ENCODE assay signal across 14 cellular contexts in genomic region chrX:66833426-66833825, GRCh38.
DNase-seq lines count a peak whose midpoint lies in the region; ATAC-seq and TF ChIP-seq lines count a peak whose summit lies in the region.
"Had no signal": no experiment of that assay in that cellular context is flagged by ENCODE, and none has a peak within 500 bp of the region (broad histone marks: within the 10 kb centered on the region; RNA-seq: fewer than 3 reads in every experiment).

No MANE protein-coding gene starts in this region.

- H3K27ac Mint-ChIP-seq in activated CD8-positive, alpha-beta T cell treated with anti-CD3 and anti-CD28 coated beads for 36 hours: no peak overlapping the region
- H3K27ac Mint-ChIP-seq in activated CD8-positive, alpha-beta T cell treated with anti-CD3 and anti-CD28 coated beads, Interleukin-2, amount 10 ng/mL, durations not matched to agents 7 days and 5 days: no peak overlapping the region
- no peak overlapping the region for H3K27ac Mint-ChIP-seq in stimulated activated effector memory CD8-positive, alpha-beta T cell treated with anti-CD3 and anti-CD28 coated beads, Interleukin-12 subunit alpha, Interleukin-12 subunit beta, amount 100 ng/mL, for 72 hours
- H3K27ac Mint-ChIP-seq: memory B cell; stimulated activated naive CD8-positive, alpha-beta T cell treated with anti-CD3 and anti-CD28 coated beads, Interleukin-15, Interleukin-2, amounts not matched to agents 100 ng/mL and 50 ng/mL, for 24 hours had no signal

- CTCF ChIA-PET in activated CD8-positive, alpha-beta T cell treated with anti-CD3 and anti-CD28 coated beads for 36 hours (lab: Charles Lee): no interaction called here
- CTCF ChIA-PET in activated CD8-positive, alpha-beta T cell treated with anti-CD3 and anti-CD28 coated beads, Interleukin-2, amount 10 ng/mL, durations not matched to agents 7 days and 5 days (lab: Charles Lee): no interaction called here

- no peak overlapping the region for H3K4me3 ChIP-seq in heart left ventricle
- no peak overlapping the region for H3K4me3 ChIP-seq in sigmoid colon
- H3K4me3 ChIP-seq: A549, hepatocyte, SJCRH30 had no signal

- H3K36me3 Mint-ChIP-seq in activated CD8-positive, alpha-beta T cell treated with anti-CD3 and anti-CD28 coated beads for 36 hours (ENCODE audit: low read depth): no peaks in the 10 kb centered on the region
- H3K36me3 Mint-ChIP-seq in activated CD8-positive, alpha-beta T cell treated with anti-CD3 and anti-CD28 coated beads, Interleukin-2, amount 10 ng/mL, durations not matched to agents 7 days and 5 days (ENCODE audit: low read depth): no peaks in the 10 kb centered on the region
- H3K36me3 Mint-ChIP-seq in stimulated activated effector memory CD8-positive, alpha-beta T cell treated with anti-CD3 and anti-CD28 coated beads, Interleukin-12 subunit alpha, Interleukin-12 subunit beta, amount 100 ng/mL, for 72 hours: no peaks in the 10 kb centered on the region
- H3K36me3 Mint-ChIP-seq: memory B cell had no signal

- no peak for TF ChIP-seq EP300 in sigmoid colon (IDR thresholded peaks at IDR 0.05)

- POLR2A ChIA-PET in activated CD8-positive, alpha-beta T cell treated with anti-CD3 and anti-CD28 coated beads for 36 hours (lab: Charles Lee): no interaction called here
- POLR2A ChIA-PET in activated CD8-positive, alpha-beta T cell treated with anti-CD3 and anti-CD28 coated beads, Interleukin-2, amount 10 ng/mL, durations not matched to agents 7 days and 5 days (lab: Charles Lee): no interaction called here

- no peaks in the 10 kb centered on the region for H3K27me3 Mint-ChIP-seq in activated CD8-positive, alpha-beta T cell treated with anti-CD3 and anti-CD28 coated beads for 36 hours
- H3K27me3 Mint-ChIP-seq in activated CD8-positive, alpha-beta T cell treated with anti-CD3 and anti-CD28 coated beads, Interleukin-2, amount 10 ng/mL, durations not matched to agents 7 days and 5 days (ENCODE audit: low read depth): no peaks in the 10 kb centered on the region
- H3K27me3 Mint-ChIP-seq: memory B cell; stimulated activated naive CD8-positive, alpha-beta T cell treated with anti-CD3 and anti-CD28 coated beads, Interleukin-15, Interleukin-2, amounts not matched to agents 100 ng/mL and 50 ng/mL, for 24 hours had no signal

- no peak for TF ChIP-seq CTCF in activated CD8-positive, alpha-beta T cell treated with anti-CD3 and anti-CD28 coated beads for 36 hours (IDR thresholded peaks at IDR 0.05)
- TF ChIP-seq CTCF in heart left ventricle (IDR thresholded peaks at IDR 0.05): no peak
- TF ChIP-seq CTCF in sigmoid colon (IDR thresholded peaks at IDR 0.05): no peak

- 36 to 65% (median 55%) methylated on average over 1 of the region's 1 CpG for WGBS in heart left ventricle, 4 donors
- WGBS in sigmoid colon, 2 donors: 83 to 86% methylated on average over 1 of the region's 1 CpG

- ATAC-seq in activated CD8-positive, alpha-beta T cell treated with anti-CD3 and anti-CD28 coated beads for 36 hours: peak; percentile 20
- no peak for ATAC-seq in activated CD8-positive, alpha-beta T cell treated with anti-CD3 and anti-CD28 coated beads, Interleukin-2, amount 10 ng/mL, durations not matched to agents 7 days and 5 days
- peak; percentile 98 for ATAC-seq in GM21576 (IDR thresholded peaks at IDR 0.05; ENCODE audit: unreplicated experiment)
- ATAC-seq in HG03097 (IDR thresholded peaks at IDR 0.05; ENCODE audit: low FRiP score, unreplicated experiment): peak; percentile 97
- ATAC-seq in stimulated activated effector memory CD8-positive, alpha-beta T cell treated with anti-CD3 and anti-CD28 coated beads, Interleukin-12 subunit alpha, Interleukin-12 subunit beta, amount 100 ng/mL, for 72 hours: peak; percentile 70
- no peak for ATAC-seq in heart left ventricle
- ATAC-seq: A549 had no signal

- no peaks in the 10 kb centered on the region for H3K4me1 Mint-ChIP-seq in activated CD8-positive, alpha-beta T cell treated with anti-CD3 and anti-CD28 coated beads for 36 hours (ENCODE audit: low read depth)
- peaks cover 1% of the 10 kb centered on the region for H3K4me1 Mint-ChIP-seq in activated CD8-positive, alpha-beta T cell treated with anti-CD3 and anti-CD28 coated beads, Interleukin-2, amount 10 ng/mL, durations not matched to agents 7 days and 5 days (ENCODE audit: low read depth)
- no peaks in the 10 kb centered on the region for H3K4me1 Mint-ChIP-seq in stimulated activated effector memory CD8-positive, alpha-beta T cell treated with anti-CD3 and anti-CD28 coated beads, Interleukin-12 subunit alpha, Interleukin-12 subunit beta, amount 100 ng/mL, for 72 hours
- H3K4me1 Mint-ChIP-seq: memory B cell had no signal

- intact Hi-C loops in activated CD8-positive, alpha-beta T cell treated with anti-CD3 and anti-CD28 coated beads for 36 hours (cut with micrococcal nuclease): no loop called here
- intact Hi-C loops in heart left ventricle (cut with DNase I): loop anchor here in 1 of 10 donors (10.0 kb wide), 1 partner anchor 61 kb away; no protein-coding TSS in a partner anchor
- intact Hi-C loops in sigmoid colon (cut with DNase I): no loop called here

- DNase-seq in activated CD8-positive, alpha-beta T cell treated with anti-CD3 and anti-CD28 coated beads for 36 hours: peak; percentile 2
- no peak for DNase-seq in activated CD8-positive, alpha-beta T cell treated with anti-CD3 and anti-CD28 coated beads, Interleukin-2, amount 10 ng/mL, durations not matched to agents 7 days and 5 days
- no peak for DNase-seq in stimulated activated effector memory CD8-positive, alpha-beta T cell treated with anti-CD3 and anti-CD28 coated beads, Interleukin-12 subunit alpha, Interleukin-12 subunit beta, amount 100 ng/mL, for 72 hours (ENCODE audit: low spot score in 2 of 2)
- no peak for DNase-seq in heart left ventricle
- DNase-seq in SKM-1 treated with dmso at 0.1 percent for 144 hours (lab: John Stamatoyannopoulos, UW; ENCODE audit: unreplicated experiment): no peak
- no peak for DNase-seq in sigmoid colon
- DNase-seq: SJCRH30, WERI-Rb-1 had no signal

- H3K9me3 ChIP-seq in heart left ventricle (peaks cover 0 to 8% (median 0%) of the 10 kb centered on the region in 12 donors), sigmoid colon (no peaks in the 10 kb centered on the region)
- H3K9me3 ChIP-seq: A549, SJCRH30 had no signal

- H3K4me3 Mint-ChIP-seq in activated CD8-positive, alpha-beta T cell treated with anti-CD3 and anti-CD28 coated beads for 36 hours: no peak overlapping the region
- H3K4me3 Mint-ChIP-seq in activated CD8-positive, alpha-beta T cell treated with anti-CD3 and anti-CD28 coated beads, Interleukin-2, amount 10 ng/mL, durations not matched to agents 7 days and 5 days: no peak overlapping the region
- no peak overlapping the region for H3K4me3 Mint-ChIP-seq in stimulated activated effector memory CD8-positive, alpha-beta T cell treated with anti-CD3 and anti-CD28 coated beads, Interleukin-12 subunit alpha, Interleukin-12 subunit beta, amount 100 ng/mL, for 72 hours
- H3K4me3 Mint-ChIP-seq: memory B cell; stimulated activated naive CD8-positive, alpha-beta T cell treated with anti-CD3 and anti-CD28 coated beads, Interleukin-15, Interleukin-2, amounts not matched to agents 100 ng/mL and 50 ng/mL, for 24 hours had no signal

- H3K9me3 Mint-ChIP-seq in activated CD8-positive, alpha-beta T cell treated with anti-CD3 and anti-CD28 coated beads for 36 hours: peaks cover 1% of the 10 kb centered on the region
- no peaks in the 10 kb centered on the region for H3K9me3 Mint-ChIP-seq in activated CD8-positive, alpha-beta T cell treated with anti-CD3 and anti-CD28 coated beads, Interleukin-2, amount 10 ng/mL, durations not matched to agents 7 days and 5 days (ENCODE audit: insufficient read depth)
- H3K9me3 Mint-ChIP-seq in stimulated activated effector memory CD8-positive, alpha-beta T cell treated with anti-CD3 and anti-CD28 coated beads, Interleukin-12 subunit alpha, Interleukin-12 subunit beta, amount 100 ng/mL, for 72 hours: peaks cover 6% of the 10 kb centered on the region

- H3K4me1 ChIP-seq in heart left ventricle (no peaks in the 10 kb centered on the region), sigmoid colon (no peaks in the 10 kb centered on the region)
- H3K4me1 ChIP-seq: A549, SJCRH30 had no signal

- H3K27ac ChIP-seq in heart left ventricle (no peak overlapping the region), sigmoid colon (no peak overlapping the region)
- H3K27ac ChIP-seq: A549, hepatocyte, SJCRH30, WERI-Rb-1 had no signal

- H3K36me3 ChIP-seq in heart left ventricle: no peaks in the 10 kb centered on the region
- H3K36me3 ChIP-seq in sigmoid colon: no peaks in the 10 kb centered on the region
- H3K36me3 ChIP-seq: SJCRH30, WERI-Rb-1 had no signal

- no peak for TF ChIP-seq POLR2A in heart left ventricle (IDR thresholded peaks at IDR 0.05)
- TF ChIP-seq POLR2A in sigmoid colon (IDR thresholded peaks at IDR 0.05): no peak

- H3K27me3 ChIP-seq in heart left ventricle: no peaks in the 10 kb centered on the region
- no peaks in the 10 kb centered on the region for H3K27me3 ChIP-seq in sigmoid colon
- H3K27me3 ChIP-seq: hepatocyte, SJCRH30 had no signal

Comparison
In these comparisons a context has a peak if more than half of its experiments do, and no peak if none do; other contexts are left out.
1. ATAC-seq: peak in activated CD8-positive, alpha-beta T cell treated with anti-CD3 and anti-CD28 coated beads for 36 hours (single experiment), GM21576 (single experiment), HG03097 (single experiment) and stimulated activated effector memory CD8-positive, alpha-beta T cell treated with anti-CD3 and anti-CD28 coated beads, Interleukin-12 subunit alpha, Interleukin-12 subunit beta, amount 100 ng/mL, for 72 hours (single experiment); none in activated CD8-positive, alpha-beta T cell treated with anti-CD3 and anti-CD28 coated beads, Interleukin-2, amount 10 ng/mL, durations not matched to agents 7 days and 5 days (single experiment) and heart left ventricle (0 of 4).